In the genomic region with DNA sequence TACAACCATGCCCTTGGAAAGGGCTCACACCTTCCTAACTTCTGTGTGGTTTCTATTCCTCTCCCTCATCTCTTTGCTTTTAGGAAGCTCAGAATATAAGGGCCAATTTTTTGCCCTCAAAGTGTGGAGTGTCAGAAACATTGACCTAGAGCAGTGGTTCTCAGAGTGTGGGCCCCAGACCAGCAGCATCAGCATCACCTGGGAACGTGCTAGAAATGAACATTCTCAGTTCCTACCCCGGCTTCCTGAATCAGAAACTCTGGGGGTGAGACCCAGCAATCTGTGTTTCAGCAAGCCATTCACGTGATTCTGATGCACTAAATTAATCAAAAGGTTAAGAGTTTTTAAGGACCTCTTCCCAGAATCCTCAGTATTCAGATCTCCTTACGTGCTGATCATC, we compare ENCODE assay signal across 33 cellular contexts. TPM values are rescaled to one million over a fixed set of nuclear protein-coding genes. Genes with fewer than 3 reads are reported as not detected.
"Had no signal": no experiment of that assay in that cellular context is flagged by ENCODE, and none has a peak within 500 bp of the region (broad histone marks: within the 10 kb centered on the region; RNA-seq: fewer than 3 reads in every experiment).

No MANE protein-coding gene starts in this region.

- ATAC-seq: activated CD4-positive, alpha-beta T cell treated with anti-CD3 and anti-CD28 coated beads for 36 hours; activated T-helper 17 cell treated with anti-CD3 and anti-CD28 coated beads, Interleukin-2, amount 50 U/mL, for 72 hours; naive thymus-derived CD4-positive, alpha-beta T cell; sciatic nerve had no signal

- H3K4me2 ChIP-seq: hepatocyte, neural progenitor cell had no signal

- H3K27ac ChIP-seq: breast epithelium, hepatocyte, neural progenitor cell, thyroid gland had no signal

- H2AFZ ChIP-seq: hepatocyte, neural progenitor cell had no signal

- DNase-seq: activated B cell treated with CpG ODN at 0.5 μM for 24 hours; activated CD4-positive, alpha-beta T cell treated with anti-CD3 and anti-CD28 coated beads for 36 hours; activated CD4-positive, alpha-beta T cell treated with anti-CD3 and anti-CD28 coated beads, Interleukin-2, amount 50 U/mL, for 4 hours; activated CD8-positive, alpha-beta memory T cell treated with anti-CD3 and anti-CD28 coated beads for 24 hours; activated CD8-positive, alpha-beta memory T cell treated with anti-CD3 and anti-CD28 coated beads, Interleukin-2, amount 50 U/mL, for 4 hours; activated naive CD4-positive, alpha-beta T cell treated with Interleukin-2 at 50 U/mL for 16 hours; activated naive CD8-positive, alpha-beta T cell treated with anti-CD3 and anti-CD28 coated beads for 36 hours; activated T-cell treated with anti-CD3 and anti-CD28 coated beads, Interleukin-2, amount 50 U/mL, for 24 hours; effector memory CD4-positive, alpha-beta T cell; foreskin melanocyte; glutamatergic neuron; immature natural killer cell; naive thymus-derived CD4-positive, alpha-beta T cell; posterior cingulate gyrus; stimulated activated CD4-positive, alpha-beta T cell treated with anti-CD3 and anti-CD28 coated beads, Interleukin-4, amount 100 ng/mL, for 4 hours; substantia nigra; thyroid gland had no signal

- H3K4me1 ChIP-seq: breast epithelium had no signal

- H3K9me3 ChIP-seq: breast epithelium, thyroid gland had no signal

- H3K36me3 Mint-ChIP-seq: activated naive CD8-positive, alpha-beta T cell treated with anti-CD3 and anti-CD28 coated beads for 36 hours; immature natural killer cell; naive thymus-derived CD4-positive, alpha-beta T cell; neural progenitor cell had no signal

- FAIRE-seq: astrocyte, colon had no signal

- H3K4me3 Mint-ChIP-seq: activated B cell treated with CpG ODN at 0.5 μM for 24 hours; activated CD4-positive, alpha-beta T cell treated with anti-CD3 and anti-CD28 coated beads for 36 hours; activated naive CD8-positive, alpha-beta T cell treated with anti-CD3 and anti-CD28 coated beads for 36 hours; activated T-cell treated with anti-CD3 and anti-CD28 coated beads, Interleukin-2, amount 50 U/mL, for 24 hours; activated T-helper 17 cell treated with anti-CD3 and anti-CD28 coated beads, Interleukin-2, amount 50 U/mL, for 72 hours; central memory CD8-positive, alpha-beta T cell; immature natural killer cell; naive thymus-derived CD4-positive, alpha-beta T cell; neural progenitor cell; stimulated activated naive CD8-positive, alpha-beta T cell treated with anti-CD3 and anti-CD28 coated beads, Interleukin-15, Interleukin-2, amounts not matched to agents 100 ng/mL and 50 ng/mL, for 24 hours; T-helper 1 cell treated with Interleukin-12 subunit alpha and Interleukin-12 subunit beta and Interleukin-4 antibody, amounts not matched to agents 30 μg/mL and 1 μg/mL, for 36 hours had no signal

- H3K27me3 Mint-ChIP-seq: activated B cell treated with CpG ODN at 0.5 μM for 24 hours had no signal

- H3K79me2 ChIP-seq: hepatocyte had no signal

- H3K4me1 Mint-ChIP-seq: activated B cell treated with CpG ODN at 0.5 μM for 24 hours; central memory CD8-positive, alpha-beta T cell; immature natural killer cell; naive thymus-derived CD4-positive, alpha-beta T cell had no signal

- H3K27me3 ChIP-seq: breast epithelium, hepatocyte, neural progenitor cell, thyroid gland had no signal

- H3K36me3 ChIP-seq: breast epithelium, neural progenitor cell, thyroid gland had no signal

- H3K4me3 ChIP-seq: breast epithelium, hepatocyte, neural progenitor cell, thyroid gland had no signal

- H3K9me3 Mint-ChIP-seq: activated B cell treated with CpG ODN at 0.5 μM for 24 hours; activated naive CD8-positive, alpha-beta T cell treated with anti-CD3 and anti-CD28 coated beads for 36 hours; activated T-cell treated with anti-CD3 and anti-CD28 coated beads, Interleukin-2, amount 50 U/mL, for 24 hours; activated T-helper 17 cell treated with anti-CD3 and anti-CD28 coated beads, Interleukin-2, amount 50 U/mL, for 72 hours; central memory CD8-positive, alpha-beta T cell; naive thymus-derived CD4-positive, alpha-beta T cell; neural progenitor cell; stimulated activated naive CD8-positive, alpha-beta T cell treated with anti-CD3 and anti-CD28 coated beads, Interleukin-15, Interleukin-2, amounts not matched to agents 100 ng/mL and 50 ng/mL, for 24 hours; T-helper 1 cell treated with Interleukin-12 subunit alpha and Interleukin-12 subunit beta and Interleukin-4 antibody, amounts not matched to agents 30 μg/mL and 1 μg/mL, for 36 hours had no signal

- H3K9ac ChIP-seq: neural progenitor cell had no signal

- H3K27ac Mint-ChIP-seq: activated B cell treated with CpG ODN at 0.5 μM for 24 hours; activated CD4-positive, alpha-beta T cell treated with anti-CD3 and anti-CD28 coated beads for 36 hours; activated naive CD8-positive, alpha-beta T cell treated with anti-CD3 and anti-CD28 coated beads for 36 hours; activated T-cell treated with anti-CD3 and anti-CD28 coated beads, Interleukin-2, amount 50 U/mL, for 24 hours; activated T-helper 17 cell treated with anti-CD3 and anti-CD28 coated beads, Interleukin-2, amount 50 U/mL, for 72 hours; immature natural killer cell; naive thymus-derived CD4-positive, alpha-beta T cell; neural progenitor cell; stimulated activated naive CD8-positive, alpha-beta T cell treated with anti-CD3 and anti-CD28 coated beads, Interleukin-15, Interleukin-2, amounts not matched to agents 100 ng/mL and 50 ng/mL, for 24 hours; T-helper 1 cell treated with Interleukin-12 subunit alpha and Interleukin-12 subunit beta and Interleukin-4 antibody, amounts not matched to agents 30 μg/mL and 1 μg/mL, for 36 hours had no signal

RNA-seq across cellular contexts. Expression of a gene that starts 47.9 kb away (rescaled TPM):
- total RNA-seq: activated B cell treated with CpG ODN at 0.5 μM for 24 hours; activated naive CD8-positive, alpha-beta T cell treated with anti-CD3 and anti-CD28 coated beads for 36 hours; astrocyte; breast epithelium; dermis microvascular lymphatic vessel endothelial cell; hepatocyte; liver; mononuclear cell; naive thymus-derived CD4-positive, alpha-beta T cell; omental fat pad; renal cortical epithelial cell; sciatic nerve; thyroid gland; ureter had no signal
- polyA plus RNA-seq: hepatocyte; liver; naive thymus-derived CD4-positive, alpha-beta T cell had no signal

RNA-seq across cellular contexts. Expression of a gene that starts 50.9 kb away (rescaled TPM):
- total RNA-seq: activated B cell treated with CpG ODN at 0.5 μM for 24 hours; activated naive CD8-positive, alpha-beta T cell treated with anti-CD3 and anti-CD28 coated beads for 36 hours; dermis microvascular lymphatic vessel endothelial cell; naive thymus-derived CD4-positive, alpha-beta T cell had no signal
- polyA plus RNA-seq: immature natural killer cell; naive thymus-derived CD4-positive, alpha-beta T cell had no signal
